In the genomic region with DNA sequence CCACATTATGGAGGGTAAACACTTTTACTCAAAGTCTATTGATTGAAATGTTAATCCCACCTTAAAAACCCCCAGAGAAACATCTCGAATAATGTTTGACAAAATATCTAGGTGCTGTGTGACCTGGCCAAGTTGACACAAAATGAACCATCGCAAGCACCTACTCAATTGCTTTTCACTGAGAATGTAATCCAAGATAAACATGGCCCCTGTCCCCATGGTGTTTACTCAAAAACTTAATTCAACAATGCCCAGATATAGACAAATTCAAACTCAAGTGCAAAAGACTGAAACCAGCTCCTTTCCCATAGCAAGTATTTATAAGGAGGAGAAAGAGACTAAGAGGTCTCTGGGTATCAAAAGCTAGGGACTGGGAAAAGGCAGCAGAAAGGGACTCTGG, we compare ENCODE assay signal across 1 cellular context.
TF ChIP-seq lines count a peak whose summit lies in the region.

No MANE protein-coding gene starts in this region.

TF ChIP-seq in HepG2, 621 proteins besides CTCF, POLR2A, EP300 and RAD21 (continued from another document):
- TF ChIP-seq, protein P1, sequence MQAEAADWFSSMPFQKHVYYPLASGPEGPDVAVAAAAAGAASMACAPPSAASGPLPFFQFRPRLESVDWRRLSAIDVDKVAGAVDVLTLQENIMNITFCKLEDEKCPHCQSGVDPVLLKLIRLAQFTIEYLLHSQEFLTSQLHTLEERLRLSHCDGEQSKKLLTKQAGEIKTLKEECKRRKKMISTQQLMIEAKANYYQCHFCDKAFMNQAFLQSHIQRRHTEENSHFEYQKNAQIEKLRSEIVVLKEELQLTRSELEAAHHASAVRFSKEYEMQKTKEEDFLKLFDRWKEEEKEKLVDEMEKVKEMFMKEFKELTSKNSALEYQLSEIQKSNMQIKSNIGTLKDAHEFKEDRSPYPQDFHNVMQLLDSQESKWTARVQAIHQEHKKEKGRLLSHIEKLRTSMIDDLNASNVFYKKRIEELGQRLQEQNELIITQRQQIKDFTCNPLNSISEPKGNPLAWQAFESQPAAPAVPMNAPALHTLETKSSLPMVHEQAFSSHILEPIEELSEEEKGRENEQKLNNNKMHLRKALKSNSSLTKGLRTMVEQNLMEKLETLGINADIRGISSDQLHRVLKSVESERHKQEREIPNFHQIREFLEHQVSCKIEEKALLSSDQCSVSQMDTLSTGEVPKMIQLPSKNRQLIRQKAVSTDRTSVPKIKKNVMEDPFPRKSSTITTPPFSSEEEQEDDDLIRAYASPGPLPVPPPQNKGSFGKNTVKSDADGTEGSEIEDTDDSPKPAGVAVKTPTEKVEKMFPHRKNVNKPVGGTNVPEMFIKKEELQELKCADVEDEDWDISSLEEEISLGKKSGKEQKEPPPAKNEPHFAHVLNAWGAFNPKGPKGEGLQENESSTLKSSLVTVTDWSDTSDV (CRISPR knock-in tag; IDR thresholded peaks at IDR 0.05) = no peak
- peak; percentile 34; the same call in 1 of the 2 replicates for TF ChIP-seq GATAD2A (CRISPR knock-in tag; IDR thresholded peaks at IDR 0.05)
- TF ChIP-seq, protein P2, sequence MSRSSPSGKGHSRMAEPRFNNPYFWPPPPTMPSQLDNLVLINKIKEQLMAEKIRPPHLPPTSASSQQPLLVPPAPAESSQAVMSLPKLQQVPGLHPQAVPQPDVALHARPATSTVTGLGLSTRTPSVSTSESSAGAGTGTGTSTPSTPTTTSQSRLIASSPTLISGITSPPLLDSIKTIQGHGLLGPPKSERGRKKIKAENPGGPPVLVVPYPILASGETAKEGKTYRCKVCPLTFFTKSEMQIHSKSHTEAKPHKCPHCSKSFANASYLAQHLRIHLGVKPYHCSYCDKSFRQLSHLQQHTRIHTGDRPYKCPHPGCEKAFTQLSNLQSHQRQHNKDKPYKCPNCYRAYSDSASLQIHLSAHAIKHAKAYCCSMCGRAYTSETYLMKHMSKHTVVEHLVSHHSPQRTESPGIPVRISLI (CRISPR knock-in tag; IDR thresholded peaks at IDR 0.05; ENCODE audit: borderline replicate concordance) = no peak
- TF ChIP-seq PITX1 (CRISPR knock-in tag; IDR thresholded peaks at IDR 0.05) = peak; percentile 97
- TF ChIP-seq, protein P3, sequence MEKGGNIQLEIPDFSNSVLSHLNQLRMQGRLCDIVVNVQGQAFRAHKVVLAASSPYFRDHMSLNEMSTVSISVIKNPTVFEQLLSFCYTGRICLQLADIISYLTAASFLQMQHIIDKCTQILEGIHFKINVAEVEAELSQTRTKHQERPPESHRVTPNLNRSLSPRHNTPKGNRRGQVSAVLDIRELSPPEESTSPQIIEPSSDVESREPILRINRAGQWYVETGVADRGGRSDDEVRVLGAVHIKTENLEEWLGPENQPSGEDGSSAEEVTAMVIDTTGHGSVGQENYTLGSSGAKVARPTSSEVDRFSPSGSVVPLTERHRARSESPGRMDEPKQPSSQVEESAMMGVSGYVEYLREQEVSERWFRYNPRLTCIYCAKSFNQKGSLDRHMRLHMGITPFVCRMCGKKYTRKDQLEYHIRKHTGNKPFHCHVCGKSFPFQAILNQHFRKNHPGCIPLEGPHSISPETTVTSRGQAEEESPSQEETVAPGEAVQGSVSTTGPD (CRISPR knock-in tag; IDR thresholded peaks at IDR 0.05) = no peak
- TF ChIP-seq ZNF10 (CRISPR knock-in tag; IDR thresholded peaks at IDR 0.05; ENCODE audit: borderline replicate concordance, low read depth) = no peak
- TF ChIP-seq SKI (IDR thresholded peaks at IDR 0.05; ENCODE audit: partially characterized antibody) = peak; percentile 66
- TF ChIP-seq NR2F2 (IDR thresholded peaks at IDR 0.05; ENCODE audit: borderline replicate concordance, low read depth) = peak; percentile 95
- 0 out of 2 replicates have a peak, but pooled peaks have one; percentile 44 for TF ChIP-seq ARID3A (IDR thresholded peaks at IDR 0.05; ENCODE audit: low read depth, low read length)
- TF ChIP-seq, protein P4, sequence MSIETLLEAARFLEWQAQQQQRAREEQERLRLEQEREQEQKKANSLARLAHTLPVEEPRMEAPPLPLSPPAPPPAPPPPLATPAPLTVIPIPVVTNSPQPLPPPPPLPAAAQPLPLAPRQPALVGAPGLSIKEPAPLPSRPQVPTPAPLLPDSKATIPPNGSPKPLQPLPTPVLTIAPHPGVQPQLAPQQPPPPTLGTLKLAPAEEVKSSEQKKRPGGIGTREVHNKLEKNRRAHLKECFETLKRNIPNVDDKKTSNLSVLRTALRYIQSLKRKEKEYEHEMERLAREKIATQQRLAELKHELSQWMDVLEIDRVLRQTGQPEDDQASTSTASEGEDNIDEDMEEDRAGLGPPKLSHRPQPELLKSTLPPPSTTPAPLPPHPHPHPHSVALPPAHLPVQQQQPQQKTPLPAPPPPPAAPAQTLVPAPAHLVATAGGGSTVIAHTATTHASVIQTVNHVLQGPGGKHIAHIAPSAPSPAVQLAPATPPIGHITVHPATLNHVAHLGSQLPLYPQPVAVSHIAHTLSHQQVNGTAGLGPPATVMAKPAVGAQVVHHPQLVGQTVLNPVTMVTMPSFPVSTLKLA (IDR thresholded peaks at IDR 0.05) = no peak
- no peak for TF ChIP-seq JUND (CRISPR knock-in tag; IDR thresholded peaks at IDR 0.05)
- TF ChIP-seq RXRB (CRISPR knock-in tag; IDR thresholded peaks at IDR 0.05; ENCODE audit: borderline replicate concordance) = peak; percentile 17; the same call in 1 of the 2 replicates
- TF ChIP-seq TCF12 (IDR thresholded peaks at IDR 0.05) = no peak
- TF ChIP-seq TCF12 (CRISPR knock-in tag; IDR thresholded peaks at IDR 0.05) = no peak
- peak; percentile 98 for TF ChIP-seq HHEX (CRISPR knock-in tag; IDR thresholded peaks at IDR 0.05)
- TF ChIP-seq TEF (CRISPR knock-in tag; IDR thresholded peaks at IDR 0.05) = no peak
- TF ChIP-seq ZNF782 (CRISPR knock-in tag; IDR thresholded peaks at IDR 0.05; ENCODE audit: borderline replicate concordance) = no peak
- no peak; the same call in 1 of the 2 replicates for TF ChIP-seq GFI1 (CRISPR knock-in tag; IDR thresholded peaks at IDR 0.05; ENCODE audit: borderline replicate concordance)
- TF ChIP-seq ZNF598 (CRISPR knock-in tag; IDR thresholded peaks at IDR 0.05; ENCODE audit: borderline replicate concordance) = no peak
- TF ChIP-seq MBD4 (IDR thresholded peaks at IDR 0.05; ENCODE audit: borderline replicate concordance, low read length) = no peak
- TF ChIP-seq ATF3 (CRISPR knock-in tag; IDR thresholded peaks at IDR 0.05) = no peak
- TF ChIP-seq ADNP (CRISPR knock-in tag; IDR thresholded peaks at IDR 0.05) = no peak
- no peak for TF ChIP-seq ZNF563 (CRISPR knock-in tag; IDR thresholded peaks at IDR 0.05)
- TF ChIP-seq ISX (CRISPR knock-in tag; conservative IDR thresholded peaks at IDR 0.05) = no peak
- no peak for TF ChIP-seq MIER2 (CRISPR knock-in tag; IDR thresholded peaks at IDR 0.05)
- TF ChIP-seq FOXA3 (CRISPR knock-in tag; IDR thresholded peaks at IDR 0.05) = peak; percentile 91
TF ChIP-seq in HepG2: peak in this region for 28.
